ENCODE assay signal across 19 cellular contexts in the genomic region with DNA sequence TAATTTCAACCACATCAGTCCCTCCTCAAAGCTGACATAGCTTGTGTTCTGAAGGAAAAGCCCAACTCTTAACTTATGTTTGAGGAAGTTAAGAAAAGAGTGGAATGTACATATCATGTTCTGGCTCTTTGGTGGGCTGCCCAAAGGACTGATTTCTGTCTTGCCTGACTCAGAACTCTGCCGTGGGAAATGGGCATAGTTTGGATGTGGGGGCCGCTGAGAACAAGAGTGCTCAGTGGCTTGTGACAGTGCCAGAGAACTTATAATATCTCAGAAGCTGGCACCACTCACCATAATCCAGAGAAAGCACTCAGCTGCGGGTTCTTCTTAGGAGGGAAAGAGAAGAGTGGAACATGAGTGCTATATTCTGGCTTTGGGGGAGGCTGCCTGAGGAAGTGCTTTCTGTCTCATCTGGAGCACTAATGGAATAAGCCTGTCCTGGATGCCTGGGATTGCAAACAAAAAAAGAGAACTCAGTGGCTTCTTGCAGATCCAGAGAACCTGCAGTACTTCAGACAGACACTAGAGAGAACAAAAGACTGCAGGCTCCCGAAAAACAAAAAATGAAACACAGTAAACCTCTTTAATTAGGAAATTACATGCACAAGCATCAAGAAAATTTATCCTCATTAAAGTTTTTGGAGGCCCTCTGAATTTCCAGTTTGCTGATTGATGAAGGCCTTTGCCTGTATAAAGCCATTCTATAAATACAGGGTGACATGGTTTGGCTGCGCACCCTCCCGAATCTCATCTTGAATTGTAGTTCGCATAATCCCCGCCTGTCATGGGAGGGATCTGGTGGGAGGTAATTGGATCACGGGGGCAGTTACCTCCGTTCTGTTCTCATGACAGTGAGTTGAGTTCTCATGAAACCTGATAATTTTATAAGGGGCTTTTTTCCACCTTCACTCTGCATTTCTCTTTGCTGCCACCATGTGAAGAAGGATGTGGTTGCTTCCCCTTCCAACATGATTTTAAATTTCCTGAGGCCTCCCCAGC.
DNase-seq lines count a peak whose midpoint lies in the region; FAIRE-seq and TF ChIP-seq lines count a peak whose summit lies in the region.
"Had no signal": no experiment of that assay in that cellular context is flagged by ENCODE, and none has a peak within 500 bp of the region (broad histone marks: within the 10 kb centered on the region; RNA-seq: fewer than 3 reads in every experiment).

No MANE protein-coding gene starts in this region.

- BruUV-seq in endothelial cell of umbilical vein (replicated peaks; lab: Mats Ljungman, UMichigan) = no TSS peak

- dilution Hi-C loops in endothelial cell of umbilical vein (cut with MboI; ENCODE audit: extremely low pct_ligation_motif_present, low sequenced_read_pairs) = no loop called here

- H3K9me3 ChIP-seq in endothelial cell of umbilical vein (replicated peaks; ENCODE audit: control insufficient read depth, insufficient read depth, low read length) = no peaks in the 10 kb centered on the region
- no peaks in the 10 kb centered on the region for H3K9me3 ChIP-seq in CD8-positive, alpha-beta memory T cell (ENCODE audit: low read length)
- H3K9me3 ChIP-seq: SJSA1, tibial artery had no signal

- H2AFZ ChIP-seq in endothelial cell of umbilical vein (ENCODE audit: low read depth, low read length) = no peak overlapping the region

- H3K27me3 Mint-ChIP-seq in CD8-positive, alpha-beta memory T cell = peaks cover 4 to 20% of the 10 kb centered on the region in 2 donors

- no peak overlapping the region for H3K4me2 ChIP-seq in endothelial cell of umbilical vein (ENCODE audit: insufficient read depth, low read length)
- H3K4me2 ChIP-seq: BLaER1 treated with 17β-estradiol and CSF1 and Interleukin-3, amounts not matched to agents 10 nM and 100 nM had no signal

- no peak for TF ChIP-seq POLR2A in endothelial cell of umbilical vein (IDR thresholded peaks at IDR 0.05; ENCODE audit: low read depth, low read length)

- no peak overlapping the region for H3K4me3 Mint-ChIP-seq in CD8-positive, alpha-beta memory T cell
- H3K4me3 Mint-ChIP-seq: brain had no signal

- intact Hi-C loops in endothelial cell of umbilical vein (cut with micrococcal nuclease) = no loop called here

- in situ Hi-C loops in GM13977 (cut with MboI; ENCODE audit: low pct_unique_long_range_greater_than_20kb, low sequenced_read_pairs, unreplicated experiment) = no loop called here

- H3K9me3 Mint-ChIP-seq in CD8-positive, alpha-beta memory T cell = peaks cover 0 to 30% (median 18%) of the 10 kb centered on the region in 5 donors

- H3K9ac ChIP-seq in endothelial cell of umbilical vein (replicated peaks; ENCODE audit: extremely low read depth, insufficient read depth, low read length) = no peak overlapping the region
- H3K9ac ChIP-seq: BLaER1 treated with 17β-estradiol and CSF1 and Interleukin-3, amounts not matched to agents 10 nM and 100 nM had no signal

- POLR2A ChIA-PET in endothelial cell of umbilical vein (lab: Charles Lee) = no interaction called here
- POLR2A ChIA-PET in CD8-positive, alpha-beta memory T cell (lab: Charles Lee) = no interaction called here

- DNase-seq in H7 (peak; percentile 26), OCI-M1 (lab: John Stamatoyannopoulos, UW) (peak; percentile 84), endothelial cell of umbilical vein (ENCODE audit: low read depth, low spot score) (peak; percentile 6), occipital lobe (lab: John Stamatoyannopoulos, UW) (peak; percentile 14), activated T-cell treated with anti-CD3 and anti-CD28 coated beads for 4 hours (no peak), GM13977 (ENCODE audit: low spot score) (no peak)
- DNase-seq in CD8-positive, alpha-beta memory T cell = no peak
- DNase-seq: activated naive CD4-positive, alpha-beta T cell treated with Interleukin-2 at 50 U/mL for 16 hours; effector CD8-positive, alpha-beta T cell; kidney; MV-4-11; NCI-H2171 treated with DMSO at 0.1 percent for 48 hours; stimulated activated CD4-positive, alpha-beta T cell treated with anti-CD3 and anti-CD28 coated beads, Interleukin-2, amount 100 ng/mL, for 48 hours; tibial artery had no signal

- H3K27ac ChIP-seq in endothelial cell of umbilical vein (ENCODE audit: insufficient read depth, low read depth, low read length) = no peak overlapping the region
- H3K27ac ChIP-seq in CD8-positive, alpha-beta memory T cell (ENCODE audit: low read depth, low read length) = no peak overlapping the region
- H3K27ac ChIP-seq: BLaER1 treated with 17β-estradiol and CSF1 and Interleukin-3, amounts not matched to agents 10 nM and 100 nM; right atrium auricular region; SJSA1; tibial artery had no signal

- H3K4me1 ChIP-seq in endothelial cell of umbilical vein (ENCODE audit: control insufficient read depth, extremely low read depth, insufficient read depth, low read length) = no peaks in the 10 kb centered on the region
- H3K4me1 ChIP-seq in CD8-positive, alpha-beta memory T cell (ENCODE audit: insufficient read depth, low read length) = no peaks in the 10 kb centered on the region
- H3K4me1 ChIP-seq: BLaER1 treated with 17β-estradiol and CSF1 and Interleukin-3, amounts not matched to agents 10 nM and 100 nM; right atrium auricular region; SJSA1; tibial artery had no signal

- CTCF ChIA-PET in endothelial cell of umbilical vein (lab: Charles Lee) = no interaction called here
- CTCF ChIA-PET in CD8-positive, alpha-beta memory T cell (lab: Charles Lee) = interaction anchor here (0.8 kb wide), 1 partner anchor 9 kb away, joined by 3 read pairs; no protein-coding TSS in a partner anchor

- H3K27me3 ChIP-seq in H7 (ENCODE audit: control insufficient read depth, insufficient read depth, low read length) (no peaks in the 10 kb centered on the region), endothelial cell of umbilical vein (ENCODE audit: control insufficient read depth in 2 of 2, insufficient read depth in 2 of 2, low read length in 2 of 2) (no peaks in the 10 kb centered on the region)
- no peaks in the 10 kb centered on the region for H3K27me3 ChIP-seq in CD8-positive, alpha-beta memory T cell (ENCODE audit: insufficient read depth, low read length, poor library complexity, severe bottlenecking)
- H3K27me3 ChIP-seq: BLaER1 treated with 17β-estradiol and CSF1 and Interleukin-3, amounts not matched to agents 10 nM and 100 nM; right atrium auricular region; SJSA1; tibial artery had no signal

- peaks cover 0 to 24% (median 3%) of the 10 kb centered on the region in 3 donors for H3K36me3 Mint-ChIP-seq in CD8-positive, alpha-beta memory T cell

- no peaks in the 10 kb centered on the region for H3K36me3 ChIP-seq in H7 (replicated peaks; ENCODE audit: control insufficient read depth, insufficient read depth, low read length)
- no peaks in the 10 kb centered on the region for H3K36me3 ChIP-seq in endothelial cell of umbilical vein (ENCODE audit: control insufficient read depth in 2 of 2, extremely low read depth in 1 of 2, insufficient read depth in 2 of 2, low read length in 2 of 2)
- no peaks in the 10 kb centered on the region for H3K36me3 ChIP-seq in CD8-positive, alpha-beta memory T cell (ENCODE audit: insufficient read depth, low read length)
- H3K36me3 ChIP-seq: BLaER1 treated with 17β-estradiol and CSF1 and Interleukin-3, amounts not matched to agents 10 nM and 100 nM; right atrium auricular region; SJSA1; tibial artery had no signal

- no peaks in the 10 kb centered on the region for H3K9me1 ChIP-seq in endothelial cell of umbilical vein (replicated peaks; ENCODE audit: control insufficient read depth, extremely low read depth, insufficient read depth, low read length)

- peak overlapping the region in 1 of 8 donors; percentile 13 for H3K27ac Mint-ChIP-seq in CD8-positive, alpha-beta memory T cell
- H3K27ac Mint-ChIP-seq: brain had no signal

- no peaks in the 10 kb centered on the region for H3K4me1 Mint-ChIP-seq in CD8-positive, alpha-beta memory T cell
- H3K4me1 Mint-ChIP-seq: brain had no signal

- FAIRE-seq in endothelial cell of umbilical vein (lab: Jason Lieb, UNC) = no peak
- FAIRE-seq: frontal cortex, kidney had no signal

- H3K79me2 ChIP-seq in endothelial cell of umbilical vein (ENCODE audit: control insufficient read depth, insufficient read depth, low read length) = no peaks in the 10 kb centered on the region

- TF ChIP-seq CTCF in endothelial cell of umbilical vein (IDR thresholded peaks at IDR 0.05; ENCODE audit: extremely low read depth in 1 of 2, insufficient read depth in 1 of 2, low read depth in 1 of 2, low read length in 2 of 2) (peak; percentile 6 to 19), GM13977 (IDR thresholded peaks at IDR 0.05; ENCODE audit: extremely low read depth, insufficient read depth, missing control alignments) (no peak)

- H3K4me3 ChIP-seq in H7 (ENCODE audit: insufficient read depth, low read depth, low read length) (no peak overlapping the region), endothelial cell of umbilical vein (replicated peaks in 1 of 3; ENCODE audit: insufficient read depth in 1 of 3, low read depth in 1 of 3, low read length in 3 of 3) (no peak overlapping the region)
- H3K4me3 ChIP-seq in CD8-positive, alpha-beta memory T cell (ENCODE audit: low read length) = no peak overlapping the region
- H3K4me3 ChIP-seq: BLaER1 treated with 17β-estradiol and CSF1 and Interleukin-3, amounts not matched to agents 10 nM and 100 nM; right atrium auricular region; SJSA1; tibial artery had no signal

- no peaks in the 10 kb centered on the region for H4K20me1 ChIP-seq in endothelial cell of umbilical vein (replicated peaks; ENCODE audit: control insufficient read depth, extremely low read depth, insufficient read depth, low read length)
- H4K20me1 ChIP-seq: BLaER1 treated with 17β-estradiol and CSF1 and Interleukin-3, amounts not matched to agents 10 nM and 100 nM had no signal

TF ChIP-seq in endothelial cell of umbilical vein, 7 proteins besides CTCF, POLR2A, EP300 and RAD21:
- TF ChIP-seq FOS (IDR thresholded peaks at IDR 0.05; ENCODE audit: borderline replicate concordance, insufficient read depth, low read length) (no peak), POLR2AphosphoS5 (IDR thresholded peaks at IDR 0.05; ENCODE audit: insufficient read depth, low read depth, low read length) (no peak), GATA2 (IDR thresholded peaks at IDR 0.05; ENCODE audit: insufficient read depth, insufficient read length, low read depth, low read length) (no peak), MYC (IDR thresholded peaks at IDR 0.05; ENCODE audit: low read depth, low read length) (no peak), JUN (IDR thresholded peaks at IDR 0.05; ENCODE audit: borderline replicate concordance, insufficient read depth, insufficient read length, low read depth) (no peak), EZH2 (IDR thresholded peaks at IDR 0.05; ENCODE audit: borderline replicate concordance, low read depth, low read length, severe bottlenecking) (no peak), MAX (IDR thresholded peaks at IDR 0.05; ENCODE audit: insufficient read depth, insufficient read length) (no peak)

Comparison
In these comparisons a context has a peak if more than half of its experiments do, and no peak if none do; other contexts are left out.
1. DNase-seq: peak in H7 (single experiment), OCI-M1 (single experiment), endothelial cell of umbilical vein (single experiment) and occipital lobe (single experiment); none in activated T-cell treated with anti-CD3 and anti-CD28 coated beads for 4 hours (single experiment), GM13977 (single experiment) and CD8-positive, alpha-beta memory T cell (0 of 5).